ENCODE assay signal across 7 cellular contexts in the genomic region with DNA sequence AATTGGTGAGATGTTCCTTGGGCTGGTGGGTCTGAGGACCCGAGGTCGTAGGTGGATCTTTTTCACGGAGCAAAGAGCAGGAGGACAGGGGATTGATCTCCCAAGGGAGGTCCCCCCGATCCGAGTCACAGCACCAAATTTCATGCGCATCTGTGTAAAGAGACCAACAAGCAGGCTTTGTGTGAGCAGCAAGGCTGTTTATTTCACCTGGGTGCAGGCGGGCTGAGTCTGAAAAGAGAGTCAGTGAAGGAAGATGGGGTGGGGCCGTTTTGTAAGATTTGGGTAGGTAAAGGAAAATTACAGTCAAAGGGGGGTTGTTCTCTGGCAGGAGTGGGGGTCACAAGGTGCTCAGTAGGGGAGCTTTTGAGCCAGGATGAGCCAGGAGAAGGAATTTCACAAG. TPM values are rescaled to one million over a fixed set of nuclear protein-coding genes. Genes with fewer than 3 reads are reported as not detected.
DNase-seq lines count a peak whose midpoint lies in the region; ATAC-seq and TF ChIP-seq lines count a peak whose summit lies in the region.
"Not testable (repeated sequence)": the region's sequence is repeated elsewhere in the genome, so short reads cannot be mapped to it uniquely, and the experiment has no call there.

No MANE protein-coding gene starts in this region.

- WGBS in endodermal cell (ENCODE audit: insufficient coverage in 1 of 2, insufficient read length in 1 of 2), 2 experiments, result 36 to 52% methylated on average over 3 to 8 of the region's 8 CpGs
- no CpG with 5 or more reads among the region's 8 CpGs for WGBS in iPS DF 6.9 (ENCODE audit: insufficient coverage, insufficient read length)

- H3K36me3 Mint-ChIP-seq in WTC11; endodermal cell (ENCODE audit: low read depth); stimulated activated effector memory CD8-positive, alpha-beta T cell treated with anti-CD3 and anti-CD28 coated beads, Interleukin-12 subunit alpha, Interleukin-12 subunit beta, amount 100 ng/mL, for 72 hours: not testable (repeated sequence)

- H3K27me3 ChIP-seq in HUES48 (ENCODE audit: control insufficient read depth, insufficient read depth, low read length); endodermal cell (ENCODE audit: control insufficient read depth, insufficient read depth, low read length, poor library complexity, severe bottlenecking); iPS DF 6.9 (ENCODE audit: control insufficient read depth, insufficient read depth, low read length); iPS-20b (ENCODE audit: insufficient read depth, low read length): not testable (repeated sequence)

- H3K27me3 Mint-ChIP-seq in WTC11 (ENCODE audit: low read depth); endodermal cell (ENCODE audit: insufficient read depth): not testable (repeated sequence)

- H3K4me3 ChIP-seq in HUES48 (ENCODE audit: low read depth, low read length) (peak overlapping the region; percentile 70), endodermal cell (ENCODE audit: low read length) (peak overlapping the region; percentile 81), iPS DF 6.9 (ENCODE audit: low read length) (peak overlapping the region; percentile 69; the same call in 1 of the 2 replicates), iPS-20b (ENCODE audit: low read length) (peak overlapping the region; percentile 59; the same call in 1 of the 2 replicates)

- H3K9me3 ChIP-seq in ES-I3 (ENCODE audit: control insufficient read depth, insufficient read depth, low read length); HUES48 (ENCODE audit: control insufficient read depth, insufficient read depth, low read length); endodermal cell (ENCODE audit: control insufficient read depth, low read length); iPS DF 6.9 (ENCODE audit: control insufficient read depth, insufficient read depth, low read length); iPS-20b (ENCODE audit: insufficient read depth, low read depth, low read length): not testable (repeated sequence)

- not testable (repeated sequence) for H3K27ac Mint-ChIP-seq in WTC11
- peak overlapping the region; percentile 86 for H3K27ac Mint-ChIP-seq in endodermal cell
- H3K27ac Mint-ChIP-seq in stimulated activated effector memory CD8-positive, alpha-beta T cell treated with anti-CD3 and anti-CD28 coated beads, Interleukin-12 subunit alpha, Interleukin-12 subunit beta, amount 100 ng/mL, for 72 hours, result peak overlapping the region; percentile 7

- peak overlapping the region; percentile 65 for H3K9ac ChIP-seq in ES-I3 (ENCODE audit: low read depth, low read length)
- H3K9ac ChIP-seq in HUES48 (ENCODE audit: low read depth, low read length), result peak overlapping the region; percentile 66
- H3K9ac ChIP-seq in endodermal cell (ENCODE audit: extremely low read depth, low read length, poor library complexity, severe bottlenecking), result not testable (repeated sequence)
- H3K9ac ChIP-seq in iPS-20b (ENCODE audit: low read depth, low read length), result peak overlapping the region; percentile 51; the same call in 1 of the 2 replicates

- ATAC-seq in WTC11; stimulated activated effector memory CD8-positive, alpha-beta T cell treated with anti-CD3 and anti-CD28 coated beads, Interleukin-12 subunit alpha, Interleukin-12 subunit beta, amount 100 ng/mL, for 72 hours: not testable (repeated sequence)

- TF ChIP-seq CTCF in WTC11 (IDR thresholded peaks at IDR 0.05); endodermal cell (conservative IDR thresholded peaks at IDR 0.05): not testable (repeated sequence)

- peaks cover 43% of the 10 kb centered on the region for H3K4me1 Mint-ChIP-seq in WTC11
- H3K4me1 Mint-ChIP-seq in endodermal cell, result peaks cover 31% of the 10 kb centered on the region
- peaks cover 19% of the 10 kb centered on the region for H3K4me1 Mint-ChIP-seq in stimulated activated effector memory CD8-positive, alpha-beta T cell treated with anti-CD3 and anti-CD28 coated beads, Interleukin-12 subunit alpha, Interleukin-12 subunit beta, amount 100 ng/mL, for 72 hours

- DNase-seq in WTC11 (ENCODE audit: low spot score) (peak; percentile 18), endodermal cell (peak; percentile 61)
- DNase-seq in iPS DF 6.9 (ENCODE audit: low read depth, low spot score); stimulated activated effector memory CD8-positive, alpha-beta T cell treated with anti-CD3 and anti-CD28 coated beads, Interleukin-12 subunit alpha, Interleukin-12 subunit beta, amount 100 ng/mL, for 72 hours (ENCODE audit: low spot score in 2 of 2): not testable (repeated sequence)

- POLR2A ChIA-PET in WTC11 (lab: Charles Lee), result interaction anchor here (1.2 kb wide), 1 partner anchor 70 kb away, joined by 3 read pairs; no protein-coding TSS in a partner anchor

- peaks cover 15% of the 10 kb centered on the region for H3K4me1 ChIP-seq in ES-I3 (ENCODE audit: insufficient read depth, low read length)
- H3K4me1 ChIP-seq in HUES48 (ENCODE audit: control insufficient read depth, insufficient read depth, low read length), result peaks cover 40% of the 10 kb centered on the region
- not testable (repeated sequence) for H3K4me1 ChIP-seq in endodermal cell (ENCODE audit: control insufficient read depth, insufficient read depth, low read length); iPS DF 6.9 (ENCODE audit: control insufficient read depth, insufficient read depth, low read length)
- peaks cover 12% of the 10 kb centered on the region for H3K4me1 ChIP-seq in iPS-20b (ENCODE audit: insufficient read depth, low read length)

- H3K9me3 Mint-ChIP-seq in WTC11; endodermal cell; stimulated activated effector memory CD8-positive, alpha-beta T cell treated with anti-CD3 and anti-CD28 coated beads, Interleukin-12 subunit alpha, Interleukin-12 subunit beta, amount 100 ng/mL, for 72 hours: not testable (repeated sequence)

- H3K36me3 ChIP-seq in ES-I3 (ENCODE audit: insufficient read depth, low read length); endodermal cell (ENCODE audit: control insufficient read depth, insufficient read depth, low read length); iPS DF 6.9 (ENCODE audit: control insufficient read depth, insufficient read depth, low read length); iPS-20b (ENCODE audit: insufficient read depth, low read depth, low read length): not testable (repeated sequence)
- peaks cover 13% of the 10 kb centered on the region for H3K36me3 ChIP-seq in HUES48 (ENCODE audit: control insufficient read depth, insufficient read depth, low read length)

- not testable (repeated sequence) for H3K27ac ChIP-seq in HUES48 (ENCODE audit: low read depth, low read length); endodermal cell (ENCODE audit: low read depth, low read length); iPS DF 6.9 (ENCODE audit: low read length); iPS-20b (ENCODE audit: low read length)

- H3K4me3 Mint-ChIP-seq in WTC11; endodermal cell; stimulated activated effector memory CD8-positive, alpha-beta T cell treated with anti-CD3 and anti-CD28 coated beads, Interleukin-12 subunit alpha, Interleukin-12 subunit beta, amount 100 ng/mL, for 72 hours: not testable (repeated sequence)

- CTCF ChIA-PET in WTC11 (lab: Charles Lee), result interaction anchor here (1.1 kb wide), 1 partner anchor 179 kb away, joined by 4 read pairs; no protein-coding TSS in a partner anchor

TF ChIP-seq in WTC11, 78 proteins besides CTCF, POLR2A, EP300 and RAD21 (continues in another document):
- TF ChIP-seq TEAD1 (CRISPR knock-in tag; IDR thresholded peaks at IDR 0.05), result peak; percentile 44; the same call in 1 of the 2 replicates
- TF ChIP-seq, protein P1, sequence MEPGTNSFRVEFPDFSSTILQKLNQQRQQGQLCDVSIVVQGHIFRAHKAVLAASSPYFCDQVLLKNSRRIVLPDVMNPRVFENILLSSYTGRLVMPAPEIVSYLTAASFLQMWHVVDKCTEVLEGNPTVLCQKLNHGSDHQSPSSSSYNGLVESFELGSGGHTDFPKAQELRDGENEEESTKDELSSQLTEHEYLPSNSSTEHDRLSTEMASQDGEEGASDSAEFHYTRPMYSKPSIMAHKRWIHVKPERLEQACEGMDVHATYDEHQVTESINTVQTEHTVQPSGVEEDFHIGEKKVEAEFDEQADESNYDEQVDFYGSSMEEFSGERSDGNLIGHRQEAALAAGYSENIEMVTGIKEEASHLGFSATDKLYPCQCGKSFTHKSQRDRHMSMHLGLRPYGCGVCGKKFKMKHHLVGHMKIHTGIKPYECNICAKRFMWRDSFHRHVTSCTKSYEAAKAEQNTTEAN (CRISPR knock-in tag; IDR thresholded peaks at IDR 0.05), result 0 out of 2 replicates have a peak, but pooled peaks have one; percentile 42

RNA-seq across cellular contexts. Expression of a gene that starts 46.9 kb away (rescaled TPM):
- total RNA-seq in WTC11 (2021) (8.1 to 9.9 TPM (median 8.6 TPM) in 3 replicates), endodermal cell (10 to 100 TPM; 22.8 to 26.6 TPM)
- polyA plus RNA-seq in endodermal cell (2013, experiment 1 of 2), result 14.1 TPM
- polyA plus RNA-seq in endodermal cell (2013, experiment 2 of 2), result 13.8 TPM

RNA-seq across cellular contexts. Expression of a gene that starts 47.2 kb away (rescaled TPM):
- 13.2 to 14.1 TPM (median 13.7 TPM) in 3 replicates for total RNA-seq in WTC11 (2021)
- 10 to 100 TPM; 22.4 to 23.4 TPM for total RNA-seq in endodermal cell
- 24.5 TPM for polyA plus RNA-seq in endodermal cell (2013, experiment 1 of 2)
- 23.0 TPM for polyA plus RNA-seq in endodermal cell (2013, experiment 2 of 2)
